In the genomic region with DNA sequence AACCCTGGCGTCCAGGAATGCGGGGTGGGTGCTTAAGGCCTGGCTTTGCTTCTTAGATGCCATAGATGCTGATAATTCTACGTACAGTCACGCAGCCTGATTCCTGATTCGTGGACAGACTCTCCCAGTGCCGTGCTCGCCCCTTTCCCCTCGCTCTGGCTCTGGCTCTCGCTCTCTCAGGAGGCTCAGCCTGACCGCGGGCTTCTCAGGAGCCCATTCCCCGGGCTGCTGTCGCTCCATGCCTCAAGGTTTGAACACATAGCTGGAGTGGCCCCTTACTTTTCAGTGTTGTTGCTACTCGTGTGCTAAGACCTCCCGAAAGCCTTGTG, we compare ENCODE assay signal across 1 cellular context.
TF ChIP-seq lines count a peak whose summit lies in the region.

No MANE protein-coding gene starts in this region.

TF ChIP-seq in K562, 482 proteins besides CTCF, POLR2A, EP300 and RAD21 (continued from another document):
- TF ChIP-seq MNT (conservative IDR thresholded peaks at IDR 0.05) (no peak), BRCA1 (IDR thresholded peaks at IDR 0.05) (no peak), BRCA1 (CRISPR knock-in tag; IDR thresholded peaks at IDR 0.05) (no peak), THAP12 (CRISPR knock-in tag; IDR thresholded peaks at IDR 0.05) (no peak)
